In the genomic region with DNA sequence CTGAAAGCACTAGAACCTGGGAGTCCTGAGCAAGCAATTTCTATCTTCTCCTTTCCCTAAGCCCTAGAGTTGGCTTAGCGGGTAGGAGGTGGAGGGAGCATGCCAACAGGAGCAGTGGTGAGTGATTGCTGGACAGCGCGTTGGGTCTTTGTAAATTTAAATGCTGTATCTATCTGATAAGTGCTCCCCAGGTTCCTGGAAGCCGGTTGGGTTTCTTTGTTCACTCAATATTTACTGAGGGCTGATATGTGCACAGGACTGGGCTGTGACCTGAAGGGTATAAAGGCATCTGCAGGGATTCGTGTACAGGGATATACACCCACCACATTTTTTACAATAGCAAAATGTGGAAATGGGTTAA, we compare ENCODE assay signal across 12 cellular contexts. TPM values are rescaled to one million over a fixed set of nuclear protein-coding genes. Genes with fewer than 3 reads are reported as not detected.
A peak's percentile ranks its signal among the peaks of the same experiment; 100 is the strongest.
DNase-seq lines count a peak whose midpoint lies in the region; ATAC-seq, FAIRE-seq and TF ChIP-seq lines count a peak whose summit lies in the region.
"Had no signal": no experiment of that assay in that cellular context is flagged by ENCODE, and none has a peak within 500 bp of the region (broad histone marks: within the 10 kb centered on the region; RNA-seq: fewer than 3 reads in every experiment).

No MANE protein-coding gene starts in this region.

- H3K4me3 ChIP-seq in WERI-Rb-1 (ENCODE audit: low read depth, low read length) (no peak overlapping the region), iPS-11a (ENCODE audit: low read depth, low read length) (peak overlapping the region; percentile 8), small intestine (ENCODE audit: low read depth in 1 of 2, low read length in 2 of 2) (no peak overlapping the region), uterus (no peak overlapping the region)

- no peaks in the 10 kb centered on the region for H3K27me3 Mint-ChIP-seq in activated T-cell treated with anti-CD3 and anti-CD28 coated beads, Interleukin-2, amount 50 U/mL, for 24 hours

- H3K4me1 ChIP-seq in small intestine (ENCODE audit: control insufficient read depth in 2 of 2, insufficient read depth in 1 of 2, low read depth in 1 of 2, low read length in 1 of 2) (peaks cover 0 to 2% of the 10 kb centered on the region in 2 donors), uterus (no peaks in the 10 kb centered on the region)

- intact Hi-C loops in uterus (cut with DNase I; ENCODE audit: low total_unique reads) = no loop called here

- ATAC-seq in HG03039 (IDR thresholded peaks at IDR 0.05; ENCODE audit: unreplicated experiment) = no peak

- peaks cover 17% of the 10 kb centered on the region for H3K36me3 Mint-ChIP-seq in activated T-cell treated with anti-CD3 and anti-CD28 coated beads, Interleukin-2, amount 50 U/mL, for 24 hours (ENCODE audit: low read depth)

- TF ChIP-seq CTCF in WERI-Rb-1 (IDR thresholded peaks at IDR 0.05; ENCODE audit: low read depth, low read length) (no peak), uterus (IDR thresholded peaks at IDR 0.05) (no peak)

- no peak for DNase-seq in activated T-cell treated with anti-CD3 and anti-CD28 coated beads, Interleukin-2, amount 50 U/mL, for 24 hours
- DNase-seq in activated T-cell treated with anti-CD3 and anti-CD28 coated beads, Interleukin-2, amount 50 U/mL, for 1 hour = no peak
- DNase-seq in WERI-Rb-1 (no peak), small intestine (peak; percentile 36), uterus (no peak), SIG-M5 (lab: John Stamatoyannopoulos, UW) (no peak)
- DNase-seq: activated CD4-positive, alpha-beta memory T cell treated with anti-CD3 and anti-CD28 coated beads, Interleukin-2, amount 10 ng/mL, durations not matched to agents 7 days and 5 days; C1 segment of cervical spinal cord had no signal

- no peak overlapping the region for H3K27ac Mint-ChIP-seq in activated T-cell treated with anti-CD3 and anti-CD28 coated beads, Interleukin-2, amount 50 U/mL, for 24 hours
- H3K27ac Mint-ChIP-seq: activated CD4-positive, alpha-beta memory T cell treated with anti-CD3 and anti-CD28 coated beads, Interleukin-2, amount 10 ng/mL, durations not matched to agents 7 days and 5 days had no signal

- 56 to 75% (median 73%) methylated on average over 5 of the region's 5 CpGs for WGBS in small intestine, 3 donors

- H3K9me3 ChIP-seq in WERI-Rb-1 (ENCODE audit: severe bottlenecking) = no peaks in the 10 kb centered on the region
- no peaks in the 10 kb centered on the region for H3K9me3 ChIP-seq in small intestine (ENCODE audit: control insufficient read depth, low read depth)
- H3K9me3 ChIP-seq in uterus = no peaks in the 10 kb centered on the region

- peaks cover 12% of the 10 kb centered on the region for H3K36me3 ChIP-seq in WERI-Rb-1
- no peaks in the 10 kb centered on the region for H3K36me3 ChIP-seq in small intestine (ENCODE audit: control insufficient read depth in 2 of 2, insufficient read depth in 2 of 2, low read length in 2 of 2)
- no peaks in the 10 kb centered on the region for H3K36me3 ChIP-seq in uterus

- FAIRE-seq in small intestine (lab: Jason Lieb, UNC) = no peak
- FAIRE-seq: colon had no signal

- H3K4me1 Mint-ChIP-seq in activated T-cell treated with anti-CD3 and anti-CD28 coated beads, Interleukin-2, amount 50 U/mL, for 24 hours (ENCODE audit: low read depth) = peaks cover 49% of the 10 kb centered on the region

- no peaks in the 10 kb centered on the region for H3K27me3 ChIP-seq in WERI-Rb-1 (ENCODE audit: insufficient read depth, low read depth, severe bottlenecking)
- no peaks in the 10 kb centered on the region for H3K27me3 ChIP-seq in small intestine (ENCODE audit: control insufficient read depth in 2 of 2, insufficient read depth in 2 of 2, low read length in 2 of 2)
- no peaks in the 10 kb centered on the region for H3K27me3 ChIP-seq in uterus

- no peak for TF ChIP-seq POLR2A in uterus (IDR thresholded peaks at IDR 0.05)

- H3K4me3 Mint-ChIP-seq in activated T-cell treated with anti-CD3 and anti-CD28 coated beads, Interleukin-2, amount 50 U/mL, for 24 hours = peak overlapping the region; percentile 89

- H3K27ac ChIP-seq in WERI-Rb-1 (peak overlapping the region; percentile 86; the same call in 1 of the 2 replicates), small intestine (ENCODE audit: low read depth in 1 of 2, low read length in 1 of 2) (peak overlapping the region in 1 of 2 donors; percentile 31), uterus (no peak overlapping the region)

- no peaks in the 10 kb centered on the region for H3K9me3 Mint-ChIP-seq in activated T-cell treated with anti-CD3 and anti-CD28 coated beads, Interleukin-2, amount 50 U/mL, for 24 hours
- H3K9me3 Mint-ChIP-seq: activated CD4-positive, alpha-beta memory T cell treated with anti-CD3 and anti-CD28 coated beads, Interleukin-2, amount 10 ng/mL, durations not matched to agents 7 days and 5 days had no signal

RNA-seq across cellular contexts. Expression of a gene that starts 2.2 kb away (rescaled TPM):
- 10 to 100 TPM in 1 of 3 donors, 1 to 10 TPM in 2; 4.6 to 27.7 (median 4.7) TPM for polyA plus RNA-seq in small intestine
- 10 to 100 TPM in 3 of 4 donors, 1 to 10 TPM in 1; 3.6 to 38.1 (median 25.1) TPM for total RNA-seq in uterus

RNA-seq across cellular contexts. Expression of a gene that starts 41.4 kb away (rescaled TPM):
- 1 to 10 TPM in 1 of 3 donors, under 1 TPM in 1, not detected in 1; 0.75 to 1.9 TPM for polyA plus RNA-seq in small intestine
- total RNA-seq in uterus = 10 to 100 TPM in 1 of 4 donors, 1 to 10 TPM in 1, under 1 TPM in 1, not detected in 1; 0.29 to 25.4 (median 4.5) TPM
- total RNA-seq: kidney epithelial cell had no signal
